In the genomic region with DNA sequence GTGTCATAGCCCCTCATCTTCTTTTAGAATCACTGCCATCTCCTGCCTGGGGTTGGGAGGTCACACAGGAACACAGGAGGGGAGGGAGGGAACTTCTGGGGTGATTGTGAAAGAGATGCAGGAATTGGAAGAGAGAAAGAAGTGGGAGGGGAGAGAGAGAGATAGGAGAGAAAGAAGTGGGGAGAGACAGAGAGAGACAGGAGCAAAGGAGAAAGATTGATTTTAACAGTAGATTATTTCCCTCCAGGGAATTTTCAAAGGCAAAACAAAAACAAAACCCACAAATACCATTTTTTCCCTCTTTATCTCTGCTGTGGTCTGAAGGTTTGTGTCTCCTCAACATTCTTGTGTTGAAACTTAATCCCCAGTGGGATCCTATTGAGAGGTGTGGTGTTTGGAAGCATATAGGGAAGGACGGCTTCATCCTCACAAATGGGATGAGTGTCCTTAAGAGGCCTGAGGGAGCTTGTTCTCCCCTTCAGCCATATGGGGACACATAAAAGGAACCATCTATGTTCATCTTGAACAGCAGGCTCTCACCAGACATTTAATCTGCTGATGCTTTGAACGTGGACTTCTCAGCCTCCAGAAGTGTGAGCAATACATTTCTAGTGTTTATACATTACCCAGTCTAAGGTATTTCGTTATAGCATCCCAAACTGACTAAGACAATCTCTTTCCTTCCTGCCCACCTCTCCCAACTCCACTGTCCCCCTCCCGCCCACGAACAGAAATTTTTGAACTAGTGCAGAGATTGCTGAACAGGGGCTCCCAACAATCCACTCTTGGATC, we compare ENCODE assay signal across 1 cellular context.
TF ChIP-seq lines count a peak whose summit lies in the region.

No MANE protein-coding gene starts in this region.

TF ChIP-seq in H1, 55 proteins besides CTCF, POLR2A, EP300 and RAD21:
- TF ChIP-seq KDM4A (IDR thresholded peaks at IDR 0.05; ENCODE audit: low read depth, low read length, severe bottlenecking) = no peak
- TF ChIP-seq CREB1 (IDR thresholded peaks at IDR 0.05) = no peak
- TF ChIP-seq JUND (IDR thresholded peaks at IDR 0.05; ENCODE audit: low read length) = no peak
- no peak for TF ChIP-seq RNF2 (IDR thresholded peaks at IDR 0.05; ENCODE audit: borderline replicate concordance, low read depth, low read length, missing control alignments, poor library complexity, severe bottlenecking)
- TF ChIP-seq SP1 (IDR thresholded peaks at IDR 0.05; ENCODE audit: low read depth, low read length) = no peak
- peak; percentile 15; the same call in 1 of the 2 replicates for TF ChIP-seq CEBPB (IDR thresholded peaks at IDR 0.05; ENCODE audit: low read depth, low read length)
